ENCODE assay signal across 12 cellular contexts in the genomic region with DNA sequence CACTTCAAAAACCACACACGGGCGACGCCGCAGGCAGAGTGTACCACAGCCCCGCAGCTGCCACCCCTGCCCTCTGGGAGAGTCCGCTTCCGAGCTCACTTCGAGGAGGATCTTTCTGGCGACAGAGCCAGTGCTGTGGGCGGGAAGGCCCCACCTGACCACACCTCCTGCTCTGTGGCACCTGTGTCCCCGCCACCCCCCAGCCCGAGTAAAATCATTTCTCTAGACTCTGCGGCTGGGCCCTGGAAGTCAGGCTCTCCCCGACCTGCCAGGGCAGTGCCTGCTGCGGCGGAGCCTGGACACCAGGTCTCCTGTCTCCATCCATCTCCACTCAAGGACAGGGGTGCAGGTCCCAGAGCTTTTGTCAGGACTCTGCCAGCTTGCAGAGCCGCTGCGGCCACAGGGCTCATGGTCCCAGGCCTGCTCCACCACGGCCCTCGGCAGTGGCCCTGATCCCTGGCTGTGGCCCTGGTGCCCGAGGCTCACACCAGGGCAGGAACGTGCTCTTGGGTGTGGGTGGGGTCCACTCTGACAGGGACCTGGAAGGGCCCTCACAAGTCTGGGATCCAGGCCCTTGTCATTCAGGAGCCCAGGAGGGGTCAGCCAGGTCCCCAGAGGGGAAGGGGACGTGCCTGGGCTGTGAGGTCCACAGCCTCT.
"Had no signal": no experiment of that assay in that cellular context is flagged by ENCODE, and none has a peak within 500 bp of the region (broad histone marks: within the 10 kb centered on the region; RNA-seq: fewer than 3 reads in every experiment).

No MANE protein-coding gene starts in this region.

- H3K27me3 ChIP-seq: dorsolateral prefrontal cortex, sigmoid colon had no signal

- H3K4me3 ChIP-seq: dorsolateral prefrontal cortex, left ventricle myocardium inferior, sigmoid colon had no signal

- H3K27ac Mint-ChIP-seq: activated CD4-positive, alpha-beta memory T cell treated with anti-CD3 and anti-CD28 coated beads, Interleukin-2, amount 10 ng/mL, durations not matched to agents 7 days and 5 days; activated CD4-positive, alpha-beta T cell treated with anti-CD3 and anti-CD28 coated beads for 36 hours; activated naive CD8-positive, alpha-beta T cell treated with anti-CD3 and anti-CD28 coated beads, Interleukin-2, amount 50 U/mL, for 24 hours; memory B cell; nephron had no signal

- ATAC-seq: activated CD4-positive, alpha-beta T cell treated with anti-CD3 and anti-CD28 coated beads for 36 hours; activated naive CD8-positive, alpha-beta T cell treated with anti-CD3 and anti-CD28 coated beads, Interleukin-2, amount 50 U/mL, for 24 hours had no signal

- H3K4me1 Mint-ChIP-seq: nephron had no signal

- H3K4me3 Mint-ChIP-seq: activated CD4-positive, alpha-beta memory T cell treated with anti-CD3 and anti-CD28 coated beads, Interleukin-2, amount 10 ng/mL, durations not matched to agents 7 days and 5 days; activated CD4-positive, alpha-beta T cell treated with anti-CD3 and anti-CD28 coated beads for 36 hours; activated naive CD8-positive, alpha-beta T cell treated with anti-CD3 and anti-CD28 coated beads, Interleukin-2, amount 50 U/mL, for 24 hours; memory B cell; nephron had no signal

- DNase-seq: activated CD4-positive, alpha-beta memory T cell treated with anti-CD3 and anti-CD28 coated beads, Interleukin-2, amount 10 ng/mL, durations not matched to agents 7 days and 5 days; activated CD4-positive, alpha-beta T cell treated with anti-CD3 and anti-CD28 coated beads for 36 hours; activated naive CD4-positive, alpha-beta T cell; activated naive CD8-positive, alpha-beta T cell treated with anti-CD3 and anti-CD28 coated beads, Interleukin-2, amount 50 U/mL, for 24 hours; dorsolateral prefrontal cortex; kidney; left ventricle myocardium inferior; sigmoid colon; stimulated activated CD4-positive, alpha-beta T cell treated with anti-CD3 and anti-CD28 coated beads, Interleukin-1b, Interleukin-23, amount 100 ng/mL, for 48 hours; WERI-Rb-1 had no signal

- H3K9me3 ChIP-seq: left ventricle myocardium inferior, sigmoid colon had no signal

- H3K27me3 Mint-ChIP-seq: activated CD4-positive, alpha-beta memory T cell treated with anti-CD3 and anti-CD28 coated beads, Interleukin-2, amount 10 ng/mL, durations not matched to agents 7 days and 5 days; activated CD4-positive, alpha-beta T cell treated with anti-CD3 and anti-CD28 coated beads for 36 hours; activated naive CD8-positive, alpha-beta T cell treated with anti-CD3 and anti-CD28 coated beads, Interleukin-2, amount 50 U/mL, for 24 hours; memory B cell had no signal

- H3K9me3 Mint-ChIP-seq: activated CD4-positive, alpha-beta memory T cell treated with anti-CD3 and anti-CD28 coated beads, Interleukin-2, amount 10 ng/mL, durations not matched to agents 7 days and 5 days; activated naive CD8-positive, alpha-beta T cell treated with anti-CD3 and anti-CD28 coated beads, Interleukin-2, amount 50 U/mL, for 24 hours; memory B cell; nephron had no signal

- H3K27ac ChIP-seq: dorsolateral prefrontal cortex, left ventricle myocardium inferior, sigmoid colon, WERI-Rb-1 had no signal
